In genomic region chr2:131544006-131544812, GRCh38 we compare ENCODE assay signal across 9 cellular contexts. TPM values are rescaled to one million over a fixed set of nuclear protein-coding genes. Genes with fewer than 3 reads are reported as not detected.
A peak's percentile ranks its signal among the peaks of the same experiment; 100 is the strongest.
DNase-seq lines count a peak whose midpoint lies in the region; ATAC-seq, FAIRE-seq and TF ChIP-seq lines count a peak whose summit lies in the region.
"Not testable (repeated sequence)": the region's sequence is repeated elsewhere in the genome, so short reads cannot be mapped to it uniquely, and the experiment has no call there.
"Had no signal": no experiment of that assay in that cellular context is flagged by ENCODE, and none has a peak within 500 bp of the region (broad histone marks: within the 10 kb centered on the region; RNA-seq: fewer than 3 reads in every experiment).

No MANE protein-coding gene starts in this region.

- peaks cover 14% of the 10 kb centered on the region for H3K9me3 Mint-ChIP-seq in WTC11
- H3K9me3 Mint-ChIP-seq in central memory CD8-positive, alpha-beta T cell = not testable (repeated sequence)
- peaks cover 12% of the 10 kb centered on the region for H3K9me3 Mint-ChIP-seq in stimulated activated memory B cell treated with anti-CD40 and anti-IgM and Interleukin-4, amounts not matched to agents 10 μg/mL and 1 μg/mL and 100 μg/mL, for 72 hours

- 75% methylated on average over 11 of the region's 26 CpGs for WGBS in A549 (ENCODE audit: missing lambda C conversion rate)
- 82% methylated on average over 18 of the region's 26 CpGs for whole genome bisulfite sequencing in esophagus muscularis mucosa
- WGBS in upper lobe of left lung, 2 donors = 86 to 88% methylated on average over 12 to 18 of the region's 26 CpGs

- not testable (repeated sequence) for H3K27ac Mint-ChIP-seq in WTC11; central memory CD8-positive, alpha-beta T cell (ENCODE audit: low read depth); stimulated activated memory B cell treated with anti-CD40 and anti-IgM and Interleukin-4, amounts not matched to agents 10 μg/mL and 1 μg/mL and 100 μg/mL, for 72 hours

- FAIRE-seq in A549 (lab: Jason Lieb, UNC) = not testable (repeated sequence)

- not testable (repeated sequence) for H3K36me3 Mint-ChIP-seq in WTC11; central memory CD8-positive, alpha-beta T cell (ENCODE audit: insufficient read depth); stimulated activated memory B cell treated with anti-CD40 and anti-IgM and Interleukin-4, amounts not matched to agents 10 μg/mL and 1 μg/mL and 100 μg/mL, for 72 hours

- intact Hi-C loops in esophagus muscularis mucosa (cut with DNase I) = not testable (repeated sequence)

- not testable (repeated sequence) for H3K4me3 ChIP-seq in A549, esophagus muscularis mucosa, upper lobe of left lung
- H3K4me3 ChIP-seq in neural cell (ENCODE audit: low read length) = peak overlapping the region; percentile 51

- not testable (repeated sequence) for H3F3A ChIP-seq in neural cell (ENCODE audit: insufficient read depth, low read length, poor library complexity, severe bottlenecking)

- TF ChIP-seq POLR2A in A549 (IDR thresholded peaks at IDR 0.05; ENCODE audit: low read length); esophagus muscularis mucosa (IDR thresholded peaks at IDR 0.05; ENCODE audit: low read depth); upper lobe of left lung (IDR thresholded peaks at IDR 0.05): not testable (repeated sequence)

- not testable (repeated sequence) for DNase-seq in A549 (ENCODE audit: low read depth in 1 of 2, low spot score in 1 of 2); WTC11 (ENCODE audit: low spot score); central memory CD8-positive, alpha-beta T cell (ENCODE audit: low spot score in 2 of 2)
- DNase-seq in NCI-H69 (lab: John Stamatoyannopoulos, UW) = peak; percentile 11
- DNase-seq in esophagus muscularis mucosa (ENCODE audit: extremely low spot score) = peak; percentile 62
- DNase-seq in upper lobe of left lung = peak in 1 of 2 donors; percentile 36

- not testable (repeated sequence) for H3K4me1 Mint-ChIP-seq in WTC11; central memory CD8-positive, alpha-beta T cell; stimulated activated memory B cell treated with anti-CD40 and anti-IgM and Interleukin-4, amounts not matched to agents 10 μg/mL and 1 μg/mL and 100 μg/mL, for 72 hours

- not testable (repeated sequence) for H3K9ac ChIP-seq in neural cell (ENCODE audit: low read length)

- H4K20me1 ChIP-seq in neural cell (ENCODE audit: insufficient read depth) = not testable (repeated sequence)

- H3K36me3 ChIP-seq in esophagus muscularis mucosa; neural cell (ENCODE audit: insufficient read depth, low read length); upper lobe of left lung: not testable (repeated sequence)

- not testable (repeated sequence) for H3K9me2 ChIP-seq in neural cell (ENCODE audit: insufficient read depth, low read length)

- TF ChIP-seq EP300 in A549 (IDR thresholded peaks at IDR 0.05); esophagus muscularis mucosa (IDR thresholded peaks at IDR 0.05); neural cell (conservative IDR thresholded peaks at IDR 0.05; ENCODE audit: poor library complexity, severe bottlenecking); upper lobe of left lung (IDR thresholded peaks at IDR 0.05): not testable (repeated sequence)

- CTCF ChIA-PET in A549 (lab: Yijun Ruan, JAX) = not testable (repeated sequence)
- CTCF ChIA-PET in WTC11 (lab: Charles Lee) = interaction anchor here (0.6 kb wide), 1 partner anchor 14 kb away, joined by 4 read pairs; no protein-coding TSS in a partner anchor

- not testable (repeated sequence) for TF ChIP-seq CTCF in A549 (IDR thresholded peaks at IDR 0.05); WTC11 (IDR thresholded peaks at IDR 0.05); esophagus muscularis mucosa (IDR thresholded peaks at IDR 0.05); neural cell (IDR thresholded peaks at IDR 0.05; ENCODE audit: poor library complexity, severe bottlenecking); upper lobe of left lung (IDR thresholded peaks at IDR 0.05)

- not testable (repeated sequence) for TF ChIP-seq RAD21 in A549 (conservative IDR thresholded peaks at IDR 0.05 in 1 of 2, IDR thresholded peaks at IDR 0.05 in 1 of 2); neural cell (conservative IDR thresholded peaks at IDR 0.05)

- H3K27me3 Mint-ChIP-seq in WTC11 (ENCODE audit: low read depth) = not testable (repeated sequence)
- H3K27me3 Mint-ChIP-seq in central memory CD8-positive, alpha-beta T cell = peaks cover 28% of the 10 kb centered on the region
- peaks cover 10% of the 10 kb centered on the region for H3K27me3 Mint-ChIP-seq in stimulated activated memory B cell treated with anti-CD40 and anti-IgM and Interleukin-4, amounts not matched to agents 10 μg/mL and 1 μg/mL and 100 μg/mL, for 72 hours

- H2AFZ ChIP-seq in neural cell (ENCODE audit: low read depth, low read length) = not testable (repeated sequence)

- peak; percentile 30 to 42; a peak in 3 of 6 replicates for ATAC-seq in A549
- ATAC-seq in WTC11 = not testable (repeated sequence)
- ATAC-seq in central memory CD8-positive, alpha-beta T cell (replicated peaks; ENCODE audit: extremely low read depth, poor library complexity, severe bottlenecking) = peak; percentile 32
- ATAC-seq in stimulated activated memory B cell treated with anti-CD40 and anti-IgM and Interleukin-4, amounts not matched to agents 10 μg/mL and 1 μg/mL and 100 μg/mL, for 72 hours = peak; percentile 41
- ATAC-seq in upper lobe of left lung (ENCODE audit: low FRiP score in 2 of 2) = peak; percentile 52 to 53

- POLR2A ChIA-PET in A549 (lab: Yijun Ruan, JAX); WTC11 (lab: Charles Lee): not testable (repeated sequence)

- H3K4me2 ChIP-seq in A549; neural cell (ENCODE audit: low read length): not testable (repeated sequence)

- peak overlapping the region; percentile 29; the same call in 1 of the 2 replicates for H3K4me3 Mint-ChIP-seq in WTC11
- H3K4me3 Mint-ChIP-seq in central memory CD8-positive, alpha-beta T cell; stimulated activated memory B cell treated with anti-CD40 and anti-IgM and Interleukin-4, amounts not matched to agents 10 μg/mL and 1 μg/mL and 100 μg/mL, for 72 hours: not testable (repeated sequence)

- H3K4me1 ChIP-seq in A549, esophagus muscularis mucosa, upper lobe of left lung: not testable (repeated sequence)

- H3K9me3 ChIP-seq in A549; esophagus muscularis mucosa; neural cell (ENCODE audit: low read length); upper lobe of left lung: not testable (repeated sequence)

- H3K27me3 ChIP-seq in esophagus muscularis mucosa; neural cell (ENCODE audit: insufficient read depth, low read depth, low read length); upper lobe of left lung: not testable (repeated sequence)

- H3K79me2 ChIP-seq in neural cell (replicated peaks; ENCODE audit: insufficient read depth, low read length) = not testable (repeated sequence)

- not testable (repeated sequence) for H3K27ac ChIP-seq in A549; esophagus muscularis mucosa (replicated peaks in 1 of 4); neural cell (ENCODE audit: low read length); upper lobe of left lung

RNA-seq across cellular contexts. Expression of gene CCDC74A, which starts 16.5 kb away (rescaled TPM):
- 11.7 and 12.5 TPM in 2 replicates for polyA plus RNA-seq in A549 (2011; rRNA removed)
- 25.0 and 30.1 TPM in 2 replicates for polyA plus RNA-seq in A549 (2012; cell fraction: cytosol; rRNA removed)
- 81.0 and 92.7 TPM in 2 replicates for polyA plus RNA-seq in A549 (2012; cell fraction: nucleus; rRNA removed)
- polyA plus RNA-seq in A549 (2017; fragmentation: RNase III; extraction: RNeasy Plus Mini Kit Qiagen cat#74134 plus additional on column Dnase treatment) = 9.9 to 11.8 TPM (median 11.1 TPM) in 3 replicates
- polyA minus RNA-seq in A549 (2011; rRNA and poly(A)+ RNA removed) = 3.5 and 6.1 TPM in 2 replicates
- 11.7 to 16.7 TPM (median 12.6 TPM) in 3 replicates for total RNA-seq in WTC11 (2021)
- total RNA-seq in esophagus muscularis mucosa = 1 to 10 TPM; 4.2 to 8.5 (median 7.2) TPM
- polyA plus RNA-seq in neural cell = 34.4 and 38.2 TPM in 2 replicates
- polyA minus RNA-seq in neural cell = 12.4 and 13.3 TPM in 2 replicates
- 10 to 100 TPM in 4 of 6 donors, 1 to 10 TPM in 1, under 1 TPM in 1; 0.46 to 33.5 (median 11.8) TPM for total RNA-seq in upper lobe of left lung
- polyA plus RNA-seq: CD14-positive monocyte had no signal

RNA-seq across cellular contexts. Expression of gene MZT2A, which starts 52.0 kb away (rescaled TPM):
- polyA plus RNA-seq in A549 (2011; rRNA removed) (58.1 and 69.2 TPM in 2 replicates), A549 (2017; fragmentation: RNase III; extraction: RNeasy Plus Mini Kit Qiagen cat#74134 plus additional on column Dnase treatment) (118 to 129 TPM (median 119 TPM) in 3 replicates), neural cell (146 and 163 TPM in 2 replicates)
- 320 and 378 TPM in 2 replicates for polyA plus RNA-seq in A549 (2012; cell fraction: cytosol; rRNA removed)
- 233 and 288 TPM in 2 replicates for polyA plus RNA-seq in A549 (2012; cell fraction: nucleus; rRNA removed)
- 10.9 and 15.9 TPM in 2 replicates for polyA minus RNA-seq in A549 (2011; rRNA and poly(A)+ RNA removed)
- total RNA-seq in WTC11 (2021) (162 to 179 TPM (median 167 TPM) in 3 replicates), esophagus muscularis mucosa (100 to 1,000 TPM in 1 of 4 donors, 10 to 100 TPM in 3; 74.8 to 107 (median 88.9) TPM), upper lobe of left lung (10 to 100 TPM; 15.7 to 66.9 (median 47.4) TPM)
- polyA minus RNA-seq in neural cell = 38.0 and 48.2 TPM in 2 replicates
